23 cellular contexts compared by ENCODE assay signal in the genomic region with DNA sequence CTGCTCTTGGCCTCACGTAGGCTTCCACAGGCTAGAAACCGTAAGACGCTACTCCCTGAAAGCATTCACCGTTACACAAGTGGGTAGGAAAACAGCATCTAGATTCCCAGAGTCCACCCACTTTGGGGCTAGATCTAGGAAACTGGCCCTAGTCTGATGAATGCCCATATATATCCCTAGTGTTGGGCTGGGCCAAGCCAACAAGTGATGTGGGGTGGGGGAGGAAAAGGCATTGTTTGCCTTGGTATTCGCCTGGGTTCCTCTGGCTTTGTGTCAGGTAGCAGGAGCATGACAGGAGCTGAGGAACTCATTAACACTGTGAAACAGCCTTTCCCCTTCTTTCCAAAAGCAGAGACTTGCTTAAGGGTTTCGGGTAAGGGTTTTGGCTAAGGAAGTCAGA.
DNase-seq lines count a peak whose midpoint lies in the region; ATAC-seq and TF ChIP-seq lines count a peak whose summit lies in the region.
"Had no signal": no experiment of that assay in that cellular context is flagged by ENCODE, and none has a peak within 500 bp of the region (broad histone marks: within the 10 kb centered on the region; RNA-seq: fewer than 3 reads in every experiment).

No MANE protein-coding gene starts in this region.

- H3K9ac ChIP-seq in SK-N-SH = peak overlapping the region; percentile 56; the same call in 1 of the 2 replicates
- H3K9ac ChIP-seq: KMS-11 had no signal

- TF ChIP-seq CTCF in SK-N-SH (IDR thresholded peaks at IDR 0.05) = no peak
- no peak for TF ChIP-seq CTCF in spleen (IDR thresholded peaks at IDR 0.05 in 8 of 11, conservative IDR thresholded peaks at IDR 0.05 in 3 of 11)

- H4K20me1 ChIP-seq in SK-N-SH (ENCODE audit: insufficient read depth) = no peaks in the 10 kb centered on the region

- no peak for TF ChIP-seq EP300 in SK-N-SH (IDR thresholded peaks at IDR 0.05; ENCODE audit: borderline replicate concordance in 1 of 2, low read depth in 1 of 2, low read length in 1 of 2)

- intact Hi-C loops in spleen (cut with DNase I; ENCODE audit: low total_unique reads) = no loop called here

- H3K4me2 ChIP-seq in SK-N-SH = peak overlapping the region; percentile 54; the same call in 1 of the 2 replicates
- H3K4me2 ChIP-seq: KMS-11 had no signal

- H3F3A ChIP-seq in SK-N-SH (replicated peaks; ENCODE audit: insufficient read depth) = peaks cover 36% of the 10 kb centered on the region

- CTCF ChIA-PET in SK-N-SH (lab: Yijun Ruan, JAX) = no interaction called here

- H3K27ac ChIP-seq in SK-N-SH (ENCODE audit: low read depth in 2 of 2, low read length in 1 of 2) = peak overlapping the region; percentile 88 to 95
- H3K27ac ChIP-seq in spleen = peak overlapping the region in 5 of 8 donors; percentile 3 to 66 (median 60)
- H3K27ac ChIP-seq: 22Rv1, KMS-11, WERI-Rb-1 had no signal

- H3K79me2 ChIP-seq in SK-N-SH (ENCODE audit: insufficient read depth) = peaks cover 22% of the 10 kb centered on the region

- POLR2A ChIA-PET in SK-N-SH (lab: Yijun Ruan, JAX) = no interaction called here

- no peak for TF ChIP-seq POLR2A in spleen (IDR thresholded peaks at IDR 0.05)

- H3K9me3 ChIP-seq in SK-N-SH (no peaks in the 10 kb centered on the region), spleen (no peaks in the 10 kb centered on the region)
- H3K9me3 ChIP-seq: thoracic aorta had no signal

- H3K4me3 ChIP-seq in SK-N-SH (ENCODE audit: low read depth in 2 of 2, low read length in 1 of 2) (no peak overlapping the region), spleen (no peak overlapping the region)
- H3K4me3 ChIP-seq: thoracic aorta had no signal

- H2AFZ ChIP-seq in SK-N-SH (ENCODE audit: low read depth) = no peak overlapping the region

- H3K36me3 ChIP-seq in SK-N-SH (replicated peaks in 1 of 2; ENCODE audit: control insufficient read depth in 1 of 2, insufficient read depth in 2 of 2, low read length in 1 of 2) = peaks cover 11% of the 10 kb centered on the region in 2 experiments
- H3K36me3 ChIP-seq in spleen = peaks cover 0 to 51% (median 20%) of the 10 kb centered on the region in 6 donors

- DNase-seq in SK-N-SH (no peak), dermis blood vessel endothelial cell (peak; percentile 89), lung microvascular endothelial cell (ENCODE audit: low read depth in 2 of 2) (peak; percentile 66 to 82), spleen (no peak), T-helper 2 cell (no peak)
- no peak for DNase-seq in effector CD4-positive, alpha-beta T cell
- no peak for DNase-seq in activated CD4-positive, CD25-positive, alpha-beta regulatory T cell (lab: John Stamatoyannopoulos, UW)
- DNase-seq: activated CD4-positive, alpha-beta T cell treated with anti-CD3 and anti-CD28 coated beads, Interleukin-2, amount 50 U/mL, for 48 hours; activated naive CD4-positive, alpha-beta T cell; activated T-cell treated with anti-CD3 and anti-CD28 coated beads for 4 hours; anterior cingulate cortex; hypothalamus; NCI-H1092 treated with DMSO at 0.1 percent for 48 hours; NCI-H526; nephron progenitor cell; SIG-M5; stimulated activated CD4-positive, alpha-beta T cell treated with anti-CD3 and anti-CD28 coated beads, Interleukin-15, amount 100 ng/mL, for 24 hours; T-helper 17 cell; WERI-Rb-1 had no signal

- 90% methylated on average over 6 of the region's 6 CpGs for WGBS in SK-N-SH (ENCODE audit: low lambda C conversion rate)
- WGBS in spleen, 5 donors = 68 to 93% (median 83%) methylated on average over 6 of the region's 6 CpGs

- no peaks in the 10 kb centered on the region for H3K27me3 ChIP-seq in SK-N-SH (ENCODE audit: insufficient read depth)
- H3K27me3 ChIP-seq in spleen (replicated peaks in 1 of 7) = no peaks in the 10 kb centered on the region

- H3K4me1 ChIP-seq in SK-N-SH (ENCODE audit: control insufficient read depth in 1 of 2, insufficient read depth in 2 of 2, low read depth in 1 of 2, low read length in 1 of 2) (peaks cover 20 to 47% of the 10 kb centered on the region in 2 experiments), spleen (peaks cover 9 to 70% (median 30%) of the 10 kb centered on the region in 6 donors)

- no peak for ATAC-seq in SK-N-SH treated with all-trans-retinoic acid at 6 μM for 48 hours
- ATAC-seq: T-helper 17 cell had no signal

- no peaks in the 10 kb centered on the region for H3K9me2 ChIP-seq in SK-N-SH

- no peak for TF ChIP-seq RAD21 in SK-N-SH (IDR thresholded peaks at IDR 0.05; ENCODE audit: low read length)

TF ChIP-seq in SK-N-SH, 30 proteins besides CTCF, POLR2A, EP300 and RAD21:
- TF ChIP-seq FOXM1 (IDR thresholded peaks at IDR 0.05; ENCODE audit: low read depth) = no peak

TF ChIP-seq in SK-N-SH treated with all-trans-retinoic acid at 6 μM for 48 hours, 23 proteins besides CTCF, POLR2A, EP300 and RAD21:
- TF ChIP-seq ZNF8 (CRISPR knock-in tag; IDR thresholded peaks at IDR 0.05) (no peak), ZNF70 (CRISPR knock-in tag; IDR thresholded peaks at IDR 0.05) (no peak), OSR1 (CRISPR knock-in tag; IDR thresholded peaks at IDR 0.05) (no peak), BACH2 (CRISPR knock-in tag; IDR thresholded peaks at IDR 0.05; ENCODE audit: borderline replicate concordance) (no peak), PPARA (CRISPR knock-in tag; IDR thresholded peaks at IDR 0.05; ENCODE audit: borderline replicate concordance) (no peak)

Comparison
In these comparisons a context has a peak if more than half of its experiments do, and no peak if none do; other contexts are left out.
1. DNase-seq: peak in dermis blood vessel endothelial cell (single experiment) and lung microvascular endothelial cell (2 of 2); none in SK-N-SH (single experiment), spleen (single experiment), effector CD4-positive, alpha-beta T cell (single experiment), T-helper 2 cell (0 of 5) and activated CD4-positive, CD25-positive, alpha-beta regulatory T cell (0 of 4).